In the genomic region with DNA sequence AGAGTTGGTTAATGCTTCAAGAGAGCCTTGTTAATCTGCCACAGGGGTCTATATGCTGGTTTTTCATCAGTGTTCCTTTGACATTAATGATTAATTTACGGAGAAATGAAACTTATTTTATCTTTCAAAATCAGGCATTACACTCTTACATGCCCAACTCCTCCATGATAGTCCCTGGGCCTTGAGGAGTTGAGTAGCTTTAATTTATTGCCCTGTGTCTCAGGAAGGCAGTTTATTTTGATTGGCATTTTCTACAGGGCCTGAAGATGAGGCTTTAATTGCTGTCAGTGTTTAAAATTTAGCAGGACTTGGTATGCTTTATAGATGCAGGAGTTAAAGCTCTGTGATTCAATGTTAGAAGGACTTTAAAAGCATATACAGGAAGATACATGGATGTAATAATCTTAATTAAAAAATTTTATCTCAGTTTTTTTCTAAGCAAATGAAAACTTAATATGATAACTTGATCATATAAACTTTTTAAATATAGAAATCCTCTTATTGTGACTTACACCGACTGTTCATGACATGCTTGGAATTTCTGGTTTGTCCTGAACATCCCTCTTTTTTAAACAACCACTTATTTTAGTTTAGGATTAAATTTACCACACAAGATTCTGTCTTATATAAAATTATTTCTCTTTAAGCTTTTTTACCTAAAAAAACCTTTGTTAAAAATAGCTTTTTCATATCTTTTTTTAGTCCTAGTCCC, we compare ENCODE assay signal across 11 cellular contexts. TPM values are rescaled to one million over a fixed set of nuclear protein-coding genes. Genes with fewer than 3 reads are reported as not detected.
"Had no signal": no experiment of that assay in that cellular context is flagged by ENCODE, and none has a peak within 500 bp of the region (broad histone marks: within the 10 kb centered on the region; RNA-seq: fewer than 3 reads in every experiment).

No MANE protein-coding gene starts in this region.

- H3K9ac ChIP-seq: GM23248 had no signal

- FAIRE-seq: H1, H54, HepG2 had no signal

- ATAC-seq: HepG2 had no signal

- H2AFZ ChIP-seq: GM23248 had no signal

- H3K4me3 ChIP-seq: GM23248 had no signal

- H3K27ac ChIP-seq: GM23248, HL-60 had no signal

- DNase-seq: GM23248, H9, HCEC 1CT, HFFc6, KG1 had no signal

RNA-seq across cellular contexts. Expression of a gene that starts 12.2 kb away (rescaled TPM):
- total RNA-seq: GM23248, H1, H9, HepG2, HFFc6, HT1080 had no signal
- polyA plus RNA-seq: GM23248, H1, HepG2, IgD-negative memory B cell had no signal
